13 cellular contexts compared by ENCODE assay signal in the genomic region with DNA sequence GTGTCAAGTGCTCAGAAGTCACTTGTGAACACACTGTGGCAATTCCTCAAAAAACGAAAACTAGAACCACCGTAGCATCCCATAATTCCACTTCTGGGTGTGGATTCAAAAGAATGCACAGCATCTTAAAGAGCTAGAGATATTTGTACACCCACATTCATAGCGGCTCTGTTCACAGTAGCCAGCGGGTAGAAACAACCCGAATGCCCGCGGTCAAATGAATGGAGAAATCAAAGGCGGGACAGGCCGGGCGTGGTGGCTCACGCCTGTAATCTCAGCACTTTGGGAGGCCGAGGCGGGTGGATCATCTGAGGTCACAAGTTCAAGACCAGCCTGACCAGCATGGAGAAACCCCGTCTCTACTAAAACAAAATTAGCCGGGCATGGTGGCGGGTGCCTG.
A peak's percentile ranks its signal among the peaks of the same experiment; 100 is the strongest.
DNase-seq lines count a peak whose midpoint lies in the region; ATAC-seq, FAIRE-seq and TF ChIP-seq lines count a peak whose summit lies in the region.
"Had no signal": no experiment of that assay in that cellular context is flagged by ENCODE, and none has a peak within 500 bp of the region (broad histone marks: within the 10 kb centered on the region; RNA-seq: fewer than 3 reads in every experiment).

No MANE protein-coding gene starts in this region.

- no TSS peak for BruUV-seq in HCT116 (replicated peaks; lab: Mats Ljungman, UMichigan)

- H3K9me3 Mint-ChIP-seq in natural killer cell: no peaks in the 10 kb centered on the region

- RAD21 ChIA-PET in HCT116 (lab: Charles Lee; ENCODE audit: low non-redundant PET in 1 of 2, low total read pairs in 2 of 2, uncharacterized antibody in 2 of 2, unreplicated experiment in 2 of 2): no interaction called here

- H3K9me2 ChIP-seq in HCT116 (ENCODE audit: insufficient read depth): no peaks in the 10 kb centered on the region

- H3K4me1 ChIP-seq in HCT116 (ENCODE audit: control insufficient read depth in 1 of 2, insufficient read depth in 2 of 2, low read length in 2 of 2) (peaks cover 21 to 53% of the 10 kb centered on the region in 2 experiments), adipocyte (ENCODE audit: control insufficient read depth, insufficient read depth, low read length) (peaks cover 71% of the 10 kb centered on the region), keratinocyte (ENCODE audit: control insufficient read depth, extremely low read depth, insufficient read depth, low read length) (peaks cover 57% of the 10 kb centered on the region), stomach smooth muscle (ENCODE audit: control insufficient read depth, insufficient read depth, low read length) (peaks cover 98% of the 10 kb centered on the region)

- H3K36me3 Mint-ChIP-seq in natural killer cell: no peaks in the 10 kb centered on the region

- H3K9ac ChIP-seq in HCT116 (ENCODE audit: low read length): no peak overlapping the region
- peak overlapping the region; percentile 70 for H3K9ac ChIP-seq in adipocyte (ENCODE audit: low read length)
- H3K9ac ChIP-seq in keratinocyte (ENCODE audit: control insufficient read depth, extremely low read depth, insufficient read depth, low read length): no peak overlapping the region
- peak overlapping the region in 1 of 2 donors; percentile 6 for H3K9ac ChIP-seq in stomach smooth muscle (ENCODE audit: low read length in 2 of 2)

- no peak overlapping the region for H3K4me3 Mint-ChIP-seq in natural killer cell

- 0 out of 2 replicates have a peak overlapping the region, but pooled peaks have one; percentile 4 for H3K4me2 ChIP-seq in HCT116 (ENCODE audit: low read length)
- no peak overlapping the region for H3K4me2 ChIP-seq in keratinocyte (ENCODE audit: control insufficient read depth, extremely low read depth, insufficient read depth, low read depth, low read length)

- TF ChIP-seq CTCF in HCT116 (IDR thresholded peaks at IDR 0.05 in 2 of 3, conservative IDR thresholded peaks at IDR 0.05 in 1 of 3; ENCODE audit: borderline replicate concordance in 1 of 3, insufficient read depth in 1 of 3, low read depth in 2 of 3, low read length in 2 of 3): no peak
- TF ChIP-seq CTCF in keratinocyte (optimal IDR thresholded peaks at IDR 0.05 in 1 of 3, IDR thresholded peaks at IDR 0.05 in 1 of 3, conservative IDR thresholded peaks at IDR 0.05 in 1 of 3; ENCODE audit: extremely low read depth in 1 of 3, insufficient read depth in 2 of 3, low read length in 3 of 3): no peak
- no peak for TF ChIP-seq CTCF in natural killer cell (IDR thresholded peaks at IDR 0.05)

- dilution Hi-C loops in keratinocyte (cut with MboI; ENCODE audit: extremely low pct_ligation_motif_present, low sequenced_read_pairs): no loop called here

- H3K9me1 ChIP-seq in keratinocyte (ENCODE audit: control insufficient read depth, extremely low read depth, insufficient read depth, low read length): peaks cover 18% of the 10 kb centered on the region

- H3K27ac ChIP-seq in HCT116 (ENCODE audit: low read depth, low read length) (no peak overlapping the region), keratinocyte (ENCODE audit: control insufficient read depth, insufficient read depth, low read length) (peak overlapping the region; percentile 79), stomach smooth muscle (ENCODE audit: low read length) (peak overlapping the region; percentile 94)

- FAIRE-seq in keratinocyte (lab: Jason Lieb, UNC): no peak

- H4K20me1 ChIP-seq in HCT116 (ENCODE audit: insufficient read depth): no peaks in the 10 kb centered on the region; the same call in 1 of the 2 replicates
- H4K20me1 ChIP-seq in keratinocyte (ENCODE audit: control insufficient read depth, extremely low read depth, insufficient read depth, low read length): peaks cover 22% of the 10 kb centered on the region

- DNase-seq in HCT116 (ENCODE audit: low read depth, low spot score) (no peak), adipocyte (ENCODE audit: low read depth) (peak; percentile 26), keratinocyte (ENCODE audit: low read depth, low spot score) (no peak), OCI-M1 (lab: John Stamatoyannopoulos, UW) (no peak), natural killer cell (no peak)
- DNase-seq: activated CD8-positive, alpha-beta memory T cell treated with anti-CD3 and anti-CD28 coated beads for 24 hours; activated naive CD4-positive, alpha-beta T cell; KG1; NCI-H1694; NCI-H69 had no signal

- H3K27ac Mint-ChIP-seq in natural killer cell: peak overlapping the region in 1 of 2 donors; percentile 26

- POLR2A ChIA-PET in HCT116 (lab: Charles Lee): no interaction called here

- peaks cover 5 to 12% of the 10 kb centered on the region in 2 experiments; a peak in 2 of 4 replicates for H3K36me3 ChIP-seq in HCT116 (ENCODE audit: control insufficient read depth in 1 of 2, insufficient read depth in 2 of 2, low read length in 2 of 2)
- H3K36me3 ChIP-seq in adipocyte (ENCODE audit: control insufficient read depth, insufficient read depth, low read length, severe bottlenecking): peaks cover 13% of the 10 kb centered on the region
- H3K36me3 ChIP-seq in keratinocyte (ENCODE audit: control insufficient read depth in 2 of 2, extremely low read depth in 1 of 2, insufficient read depth in 2 of 2, low read length in 2 of 2): peaks cover 9 to 18% of the 10 kb centered on the region in 2 experiments
- peaks cover 10 to 13% of the 10 kb centered on the region in 2 donors for H3K36me3 ChIP-seq in stomach smooth muscle (ENCODE audit: control insufficient read depth in 2 of 2, insufficient read depth in 2 of 2, low read length in 2 of 2)

- TF ChIP-seq RAD21 in HCT116 (IDR thresholded peaks at IDR 0.05; ENCODE audit: low read depth): no peak

- H3K4me3 ChIP-seq in HCT116 (replicated peaks in 1 of 2; ENCODE audit: low read depth in 1 of 2, low read length in 2 of 2) (no peak overlapping the region), adipocyte (ENCODE audit: low read length) (peak overlapping the region; percentile 53), keratinocyte (ENCODE audit: control insufficient read depth in 2 of 3, extremely low read depth in 1 of 3, insufficient read depth in 2 of 3, low read depth in 1 of 3, low read length in 3 of 3) (no peak overlapping the region), stomach smooth muscle (ENCODE audit: low read length in 2 of 2) (no peak overlapping the region)

- H3K79me2 ChIP-seq in HCT116 (ENCODE audit: insufficient read depth, low read length) (peaks cover 69% of the 10 kb centered on the region), keratinocyte (ENCODE audit: control insufficient read depth, insufficient read depth, low read length) (peaks cover 75% of the 10 kb centered on the region)

- H3K27me3 ChIP-seq in HCT116 (ENCODE audit: insufficient read depth, low read length) (no peaks in the 10 kb centered on the region), adipocyte (replicated peaks; ENCODE audit: control insufficient read depth, insufficient read depth, low read length) (no peaks in the 10 kb centered on the region), keratinocyte (ENCODE audit: control insufficient read depth, extremely low read depth, insufficient read depth, low read length) (no peaks in the 10 kb centered on the region), stomach smooth muscle (ENCODE audit: control insufficient read depth in 1 of 2, insufficient read depth in 2 of 2, low read length in 2 of 2) (no peaks in the 10 kb centered on the region)

- no peak for TF ChIP-seq POLR2A in HCT116 (IDR thresholded peaks at IDR 0.05; ENCODE audit: borderline replicate concordance, extremely low read depth, insufficient read depth, insufficient read length)

- intact Hi-C loops in HCT116 (cut with micrococcal nuclease): loop anchor here (5.0 kb wide), 1 partner anchor 391 kb away; no protein-coding TSS in a partner anchor
- intact Hi-C loops in natural killer cell (cut with micrococcal nuclease): no loop called here

- peaks cover 66 to 69% of the 10 kb centered on the region in 2 donors for H3K4me1 Mint-ChIP-seq in natural killer cell

- CTCF ChIA-PET in HCT116 (lab: Charles Lee): no interaction called here

- no peak for ATAC-seq in HCT116
- no peak for ATAC-seq in GM19452 (IDR thresholded peaks at IDR 0.05; ENCODE audit: unreplicated experiment)
- no peak for ATAC-seq in GM21515 (IDR thresholded peaks at IDR 0.05; ENCODE audit: unreplicated experiment)
- no peak for ATAC-seq in natural killer cell

- H3K27me3 Mint-ChIP-seq in natural killer cell (ENCODE audit: low read depth in 2 of 2): no peaks in the 10 kb centered on the region

- no peaks in the 10 kb centered on the region for H3K9me3 ChIP-seq in HCT116 (ENCODE audit: control insufficient read depth in 1 of 2, insufficient read depth in 1 of 2, low read depth in 1 of 2, low read length in 2 of 2)
- no peaks in the 10 kb centered on the region for H3K9me3 ChIP-seq in adipocyte (ENCODE audit: control insufficient read depth, low read length)
- H3K9me3 ChIP-seq in keratinocyte (ENCODE audit: control insufficient read depth, low read depth, low read length): no peaks in the 10 kb centered on the region
- no peaks in the 10 kb centered on the region for H3K9me3 ChIP-seq in stomach smooth muscle (ENCODE audit: control insufficient read depth in 2 of 2, low read length in 2 of 2)

- H2AFZ ChIP-seq in HCT116 (ENCODE audit: low read depth, low read length, poor library complexity, severe bottlenecking) (no peak overlapping the region), keratinocyte (ENCODE audit: control insufficient read depth, low read length) (no peak overlapping the region)

TF ChIP-seq in HCT116, 20 proteins besides CTCF, POLR2A, EP300 and RAD21:
- TF ChIP-seq MAX (IDR thresholded peaks at IDR 0.05): no peak
- TF ChIP-seq ELF1 (IDR thresholded peaks at IDR 0.05; ENCODE audit: borderline replicate concordance, low read depth): no peak
- TF ChIP-seq EZH2 (IDR thresholded peaks at IDR 0.05): no peak
- no peak for TF ChIP-seq ZNF274 (IDR thresholded peaks at IDR 0.05; ENCODE audit: low read depth, low read length)
- no peak for TF ChIP-seq JUND (IDR thresholded peaks at IDR 0.05)
- TF ChIP-seq FOSL1 (IDR thresholded peaks at IDR 0.05; ENCODE audit: low read depth): no peak
- no peak for TF ChIP-seq SRF (IDR thresholded peaks at IDR 0.05; ENCODE audit: low read depth)
- no peak for TF ChIP-seq ZFX (IDR thresholded peaks at IDR 0.05)
- TF ChIP-seq TCF7L2 (IDR thresholded peaks at IDR 0.05; ENCODE audit: borderline replicate concordance, extremely low read depth, insufficient read depth, insufficient read length): no peak
